In genomic region chr10:491667-492424, GRCh38 we compare ENCODE assay signal across 17 cellular contexts.
DNase-seq lines count a peak whose midpoint lies in the region; ATAC-seq, FAIRE-seq and TF ChIP-seq lines count a peak whose summit lies in the region.
"Had no signal": no experiment of that assay in that cellular context is flagged by ENCODE, and none has a peak within 500 bp of the region (broad histone marks: within the 10 kb centered on the region; RNA-seq: fewer than 3 reads in every experiment).

No MANE protein-coding gene starts in this region.

- peaks cover 7% of the 10 kb centered on the region for H3K79me2 ChIP-seq in ACC112 (ENCODE audit: control insufficient read depth, insufficient read depth, low read length, unreplicated experiment)

- no peak for FAIRE-seq in GM19239 (lab: Jason Lieb, UNC)

- H3K4me1 ChIP-seq in ACC112 (ENCODE audit: control insufficient read depth, insufficient read depth, low read length, unreplicated experiment) (peaks cover 15% of the 10 kb centered on the region), iPS-15b (ENCODE audit: control insufficient read depth, insufficient read depth, low read length) (peaks cover 5% of the 10 kb centered on the region), prostate gland (replicated peaks) (no peaks in the 10 kb centered on the region)

- no peak overlapping the region for H2AFZ ChIP-seq in ACC112 (ENCODE audit: low read length, unreplicated experiment)

- peak overlapping the region; percentile 12 for H3K9ac ChIP-seq in iPS-15b (ENCODE audit: low read depth, low read length)

- H3K27me3 ChIP-seq in ACC112 (ENCODE audit: insufficient read depth, low read length) (no peaks in the 10 kb centered on the region), iPS-15b (ENCODE audit: control insufficient read depth, insufficient read depth, low read length) (no peaks in the 10 kb centered on the region), prostate gland (replicated peaks; ENCODE audit: insufficient read depth) (no peaks in the 10 kb centered on the region), H7 (ENCODE audit: control insufficient read depth, insufficient read depth, low read length) (no peaks in the 10 kb centered on the region)

- DNase-seq in caudate nucleus (lab: John Stamatoyannopoulos, UW) = no peak
- no peak for DNase-seq in prostate gland (ENCODE audit: low spot score)
- DNase-seq in GM19239 (ENCODE audit: insufficient read length, low spot score) = no peak
- no peak for DNase-seq in H7
- DNase-seq: activated CD4-positive, alpha-beta T cell treated with anti-CD3 and anti-CD28 coated beads, Interleukin-2, amount 50 U/mL, for 48 hours; activated naive CD8-positive, alpha-beta T cell treated with anti-CD3 and anti-CD28 coated beads for 36 hours; activated T-cell treated with anti-CD3 and anti-CD28 coated beads, Interleukin-2, amount 50 U/mL, for 24 hours; CD4-positive, alpha-beta T cell; DMS79 treated with DMSO at 0.1 percent for 48 hours; NCI-H1436; stimulated activated naive CD4-positive, alpha-beta T cell treated with Interleukin-2 at 50 U/mL for 16 hours; SW 1271 had no signal

- no peaks in the 10 kb centered on the region for H3K9me3 ChIP-seq in iPS-15b (ENCODE audit: control insufficient read depth, insufficient read depth, low read length)
- no peaks in the 10 kb centered on the region for H3K9me3 ChIP-seq in prostate gland

- H3K27ac ChIP-seq in ACC112 (ENCODE audit: low read depth, low read length) = peak overlapping the region; percentile 69; the same call in 1 of the 2 replicates
- H3K27ac ChIP-seq in caudate nucleus (ENCODE audit: low read depth, low read length) = peak overlapping the region; percentile 45
- peak overlapping the region; percentile 46 to 48 for H3K27ac ChIP-seq in prostate gland

- H3K4me3 ChIP-seq in ACC112 (ENCODE audit: low read depth, low read length) = 0 out of 2 replicates have a peak overlapping the region, but pooled peaks have one; percentile 55
- H3K4me3 ChIP-seq in iPS-15b (ENCODE audit: low read depth, low read length) = no peak overlapping the region
- no peak overlapping the region for H3K4me3 ChIP-seq in prostate gland
- H3K4me3 ChIP-seq in H7 (ENCODE audit: insufficient read depth, low read depth, low read length) = no peak overlapping the region

- ATAC-seq in GM19395 (IDR thresholded peaks at IDR 0.05; ENCODE audit: unreplicated experiment) (no peak), GM18870 (IDR thresholded peaks at IDR 0.05; ENCODE audit: unreplicated experiment) (no peak)
- ATAC-seq: left colon had no signal

- TF ChIP-seq POLR2A in prostate gland (IDR thresholded peaks at IDR 0.05) = no peak

- intact Hi-C loops in prostate gland (cut with DNase I) = loop anchor here (5.0 kb wide), 1 partner anchor 130 kb away; no protein-coding TSS in a partner anchor

- no peak for TF ChIP-seq CTCF in prostate gland (IDR thresholded peaks at IDR 0.05)

- WGBS in prostate gland = 87% methylated on average over 16 of the region's 16 CpGs

- no peaks in the 10 kb centered on the region for H3K36me3 ChIP-seq in ACC112 (ENCODE audit: insufficient read depth, low read length)
- H3K36me3 ChIP-seq in iPS-15b (ENCODE audit: control insufficient read depth, insufficient read depth, low read length) = no peaks in the 10 kb centered on the region
- H3K36me3 ChIP-seq in prostate gland = no peaks in the 10 kb centered on the region
- no peaks in the 10 kb centered on the region for H3K36me3 ChIP-seq in H7 (replicated peaks; ENCODE audit: control insufficient read depth, insufficient read depth, low read length)
